ENCODE assay signal across 8 cellular contexts in the genomic region with DNA sequence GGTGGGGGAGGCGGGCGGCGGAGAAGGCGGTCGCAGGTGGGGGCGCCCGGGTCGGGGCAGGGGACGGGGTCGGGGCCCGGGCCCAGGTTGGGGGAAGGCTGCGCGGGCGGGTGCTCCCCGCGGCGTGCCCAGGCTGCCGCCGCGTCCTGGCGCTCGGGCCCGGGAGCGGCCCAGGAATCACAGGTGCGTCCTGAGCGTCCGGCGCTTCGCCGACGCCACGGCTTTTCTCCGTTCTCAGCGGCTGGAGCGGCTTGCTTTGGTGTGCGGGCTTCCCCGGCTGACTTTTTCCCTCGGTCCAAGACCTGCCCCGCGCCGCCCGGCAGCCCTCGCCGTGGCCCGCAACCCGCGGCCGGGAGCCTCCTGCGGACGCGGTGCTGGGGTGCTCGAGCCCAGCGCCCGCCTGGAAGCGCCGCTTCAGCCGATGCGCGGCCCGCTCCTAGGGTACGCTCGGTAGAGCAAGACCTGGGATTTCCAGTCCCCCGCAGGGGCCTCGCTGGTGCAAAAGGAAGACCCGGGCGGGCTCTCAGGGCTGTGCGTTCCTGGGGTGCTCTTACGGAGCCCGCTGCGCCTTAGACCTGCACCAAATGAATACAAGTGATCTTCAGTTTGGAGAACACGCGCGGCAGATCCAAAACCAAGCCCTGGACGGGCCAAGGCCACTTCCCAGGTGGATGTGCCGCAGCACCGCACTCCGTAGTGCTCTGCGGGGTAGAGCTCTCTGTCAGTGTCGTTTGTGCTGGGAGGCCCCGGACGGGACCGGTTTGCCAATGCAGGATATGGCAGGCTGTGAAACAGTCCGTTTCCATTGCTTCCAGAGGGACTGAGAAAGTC. TPM values are rescaled to one million over a fixed set of nuclear protein-coding genes. Genes with fewer than 3 reads are reported as not detected.
DNase-seq lines count a peak whose midpoint lies in the region; ATAC-seq, FAIRE-seq and TF ChIP-seq lines count a peak whose summit lies in the region.

No MANE protein-coding gene starts in this region.

- H3K4me3 ChIP-seq in PC-3 (ENCODE audit: low read length) (peak overlapping the region; percentile 81), small intestine (ENCODE audit: low read depth in 1 of 2, low read length in 2 of 2) (peak overlapping the region; percentile 70 to 92)

- intact Hi-C loops in PC-3 (cut with micrococcal nuclease) = loop anchor here (1.0 to 2.0 kb wide), 2 partner anchors 52 kb away; a partner anchor contains a TSS

- H3K4me1 Mint-ChIP-seq in brain = peaks cover 18% of the 10 kb centered on the region

- TF ChIP-seq CTCF in PC-3 (conservative IDR thresholded peaks at IDR 0.05; ENCODE audit: low read depth, low read length) (no peak), brain (conservative IDR thresholded peaks at IDR 0.05) (no peak)

- H3K4me1 ChIP-seq in PC-3 (ENCODE audit: insufficient read depth, low read length) (no peaks in the 10 kb centered on the region), small intestine (ENCODE audit: control insufficient read depth in 2 of 2, insufficient read depth in 1 of 2, low read depth in 1 of 2, low read length in 1 of 2) (no peaks in the 10 kb centered on the region)

- H3K27me3 ChIP-seq in PC-3 (ENCODE audit: low read length) (no peaks in the 10 kb centered on the region), small intestine (ENCODE audit: control insufficient read depth in 2 of 2, insufficient read depth in 2 of 2, low read length in 2 of 2) (no peaks in the 10 kb centered on the region)

- POLR2A ChIA-PET in PC-3 (lab: Charles Lee; ENCODE audit: unreplicated experiment) = no interaction called here

- H3K27ac ChIP-seq in PC-3 (ENCODE audit: low read length) (peak overlapping the region; percentile 30; the same call in 1 of the 2 replicates), small intestine (ENCODE audit: low read depth in 1 of 2, low read length in 1 of 2) (peak overlapping the region; percentile 85 to 93)

- H4K20me1 ChIP-seq in PC-3 (ENCODE audit: low read length) = no peaks in the 10 kb centered on the region

- peak overlapping the region; percentile 90 to 94 (median 93) for H3K4me3 Mint-ChIP-seq in brain

- peak overlapping the region; percentile 80 for H2AFZ ChIP-seq in PC-3 (ENCODE audit: low read length)

- H3K9me2 ChIP-seq in PC-3 (replicated peaks; ENCODE audit: low read length) = no peaks in the 10 kb centered on the region

- no peaks in the 10 kb centered on the region for H3K36me3 ChIP-seq in PC-3 (ENCODE audit: low read depth, low read length)
- no peaks in the 10 kb centered on the region for H3K36me3 ChIP-seq in small intestine (ENCODE audit: control insufficient read depth in 2 of 2, insufficient read depth in 2 of 2, low read length in 2 of 2)

- CTCF ChIA-PET in PC-3 (lab: Charles Lee) = interaction anchor here (0.6 kb wide), 1 partner anchor 126 kb away, joined by 6 read pairs; no protein-coding TSS in a partner anchor

- peak overlapping the region; percentile 80 for H3K9ac ChIP-seq in PC-3 (ENCODE audit: low read length)

- peak overlapping the region; percentile 88 to 96 (median 92) for H3K27ac Mint-ChIP-seq in brain

- no peak for FAIRE-seq in small intestine (lab: Jason Lieb, UNC)

- peak; percentile 15 for ATAC-seq in HG02870 (IDR thresholded peaks at IDR 0.05; ENCODE audit: unreplicated experiment)
- ATAC-seq in PC-3 = peak; percentile 42

- peaks cover 53% of the 10 kb centered on the region for H3K79me2 ChIP-seq in PC-3 (ENCODE audit: low read length)

- H3K27me3 Mint-ChIP-seq in brain = no peaks in the 10 kb centered on the region

- H3F3A ChIP-seq in PC-3 (ENCODE audit: low read length, unreplicated experiment) = no peaks in the 10 kb centered on the region

- 3 to 6% (median 4%) methylated on average over 57 to 83 of the region's 83 CpGs for whole genome bisulfite sequencing in small intestine, 3 donors

- H3K9me3 Mint-ChIP-seq in brain = peaks cover 2 to 24% (median 8%) of the 10 kb centered on the region in 5 experiments

- H3K4me2 ChIP-seq in PC-3 (ENCODE audit: low read length) = peak overlapping the region; percentile 94

- no TSS peak for BruUV-seq in PC-3 (replicated peaks; lab: Mats Ljungman, UMichigan)

- DNase-seq in activated T-cell treated with anti-CD3 and anti-CD28 coated beads for 1 hour (ENCODE audit: low read depth) (peak; percentile 13), activated T-cell treated with anti-CD3 and anti-CD28 coated beads for 4 hours (no peak), PC-3 (peak; percentile 40), iPS-NIHi11 (ENCODE audit: low spot score) (peak; percentile 62), small intestine (peak; percentile 38), epidermal melanocyte (ENCODE audit: insufficient read length, low spot score) (no peak)

- no peaks in the 10 kb centered on the region for H3K9me3 ChIP-seq in PC-3 (ENCODE audit: low read length)
- no peaks in the 10 kb centered on the region for H3K9me3 ChIP-seq in small intestine (ENCODE audit: control insufficient read depth, low read depth)

- H3K36me3 Mint-ChIP-seq in brain = peaks cover 42% of the 10 kb centered on the region

RNA-seq across cellular contexts. Expression of a gene that starts 0.6 kb away (rescaled TPM):
- total RNA-seq in PC-3 (2014; rRNA removed) = 22.3 and 25.2 TPM in 2 replicates
- polyA plus RNA-seq in brain (ENCODE audit: insufficient read depth, low read depth, low replicate concordance) (10.5 TPM), small intestine (10 to 100 TPM in 1 of 3 donors, 1 to 10 TPM in 2; 8.4 to 11.0 (median 8.7) TPM)

RNA-seq across cellular contexts. Expression of a gene that starts 51.4 kb away (rescaled TPM):
- total RNA-seq in PC-3 (2014; rRNA removed) = 108 and 115 TPM in 2 replicates
- polyA plus RNA-seq in brain (ENCODE audit: insufficient read depth, low read depth, low replicate concordance) (36.9 TPM), small intestine (10 to 100 TPM; 15.0 to 40.3 (median 21.1) TPM)

Comparison
In these comparisons a context has a peak if more than half of its experiments do, and no peak if none do; other contexts are left out.
1. DNase-seq: peak in activated T-cell treated with anti-CD3 and anti-CD28 coated beads for 1 hour (single experiment), PC-3 (single experiment), iPS-NIHi11 (single experiment) and small intestine (single experiment); none in activated T-cell treated with anti-CD3 and anti-CD28 coated beads for 4 hours (single experiment) and epidermal melanocyte (single experiment).